In genomic region chr6:134647861-134648260, GRCh38 we compare ENCODE assay signal across 17 cellular contexts.
"Had no signal": no experiment of that assay in that cellular context is flagged by ENCODE, and none has a peak within 500 bp of the region (broad histone marks: within the 10 kb centered on the region; RNA-seq: fewer than 3 reads in every experiment).

No MANE protein-coding gene starts in this region.

- H3K27me3 ChIP-seq: adrenal gland, gastroesophageal sphincter, neural progenitor cell, right atrium auricular region, thyroid gland had no signal

- H3K27ac ChIP-seq: adrenal gland, gastroesophageal sphincter, neural progenitor cell, right atrium auricular region, thyroid gland had no signal

- H3K36me3 ChIP-seq: adrenal gland, gastroesophageal sphincter, neural progenitor cell, right atrium auricular region, thyroid gland had no signal

- DNase-seq: activated B cell treated with CpG ODN at 0.5 μM for 24 hours; activated CD4-positive, alpha-beta T cell treated with anti-CD3 and anti-CD28 coated beads, Interleukin-2, amount 50 U/mL, for 1 hour; activated naive CD4-positive, alpha-beta T cell treated with anti-CD3 and anti-CD28 coated beads, Interleukin-2, amount 10 ng/mL, durations not matched to agents 7 days and 5 days; activated T-cell treated with anti-CD3 and anti-CD28 coated beads for 4 hours; adrenal gland; dermis blood vessel endothelial cell; endodermal cell; erythroblast; T-helper 2 cell; thyroid gland had no signal

- H3K4me1 ChIP-seq: adrenal gland, gastroesophageal sphincter, neural progenitor cell, right atrium auricular region had no signal

- H3K9ac ChIP-seq: neural progenitor cell had no signal

- H3K9me3 Mint-ChIP-seq: activated B cell treated with CpG ODN at 0.5 μM for 24 hours; activated naive CD4-positive, alpha-beta T cell treated with anti-CD3 and anti-CD28 coated beads, Interleukin-2, amount 10 ng/mL, durations not matched to agents 7 days and 5 days; activated T-helper 17 cell treated with anti-CD3 and anti-CD28 coated beads, Interleukin-2, amount 50 U/mL, for 72 hours; brain; endodermal cell; neural progenitor cell; stimulated activated effector memory CD8-positive, alpha-beta T cell treated with anti-CD3 and anti-CD28 coated beads, Interleukin-12 subunit alpha, Interleukin-12 subunit beta, amount 100 ng/mL, for 72 hours had no signal

- H3K4me3 ChIP-seq: adrenal gland, gastroesophageal sphincter, neural progenitor cell, right atrium auricular region, smooth muscle cell, thyroid gland had no signal

- H2AFZ ChIP-seq: neural progenitor cell had no signal

- H3K27ac Mint-ChIP-seq: activated B cell treated with CpG ODN at 0.5 μM for 24 hours; activated naive CD4-positive, alpha-beta T cell treated with anti-CD3 and anti-CD28 coated beads, Interleukin-2, amount 10 ng/mL, durations not matched to agents 7 days and 5 days; activated T-helper 17 cell treated with anti-CD3 and anti-CD28 coated beads, Interleukin-2, amount 50 U/mL, for 72 hours; brain; endodermal cell; neural progenitor cell; stimulated activated effector memory CD8-positive, alpha-beta T cell treated with anti-CD3 and anti-CD28 coated beads, Interleukin-12 subunit alpha, Interleukin-12 subunit beta, amount 100 ng/mL, for 72 hours had no signal

- H3K9me3 ChIP-seq: adrenal gland, gastroesophageal sphincter, right atrium auricular region, thyroid gland had no signal

- H3K4me2 ChIP-seq: neural progenitor cell, smooth muscle cell had no signal

- ATAC-seq: activated T-helper 17 cell treated with anti-CD3 and anti-CD28 coated beads, Interleukin-2, amount 50 U/mL, for 72 hours; gastroesophageal sphincter; stimulated activated effector memory CD8-positive, alpha-beta T cell treated with anti-CD3 and anti-CD28 coated beads, Interleukin-12 subunit alpha, Interleukin-12 subunit beta, amount 100 ng/mL, for 72 hours had no signal

- H3K4me1 Mint-ChIP-seq: activated B cell treated with CpG ODN at 0.5 μM for 24 hours; activated naive CD4-positive, alpha-beta T cell treated with anti-CD3 and anti-CD28 coated beads, Interleukin-2, amount 10 ng/mL, durations not matched to agents 7 days and 5 days; brain; endodermal cell; neural progenitor cell; stimulated activated effector memory CD8-positive, alpha-beta T cell treated with anti-CD3 and anti-CD28 coated beads, Interleukin-12 subunit alpha, Interleukin-12 subunit beta, amount 100 ng/mL, for 72 hours had no signal

- H3K36me3 Mint-ChIP-seq: activated naive CD4-positive, alpha-beta T cell treated with anti-CD3 and anti-CD28 coated beads, Interleukin-2, amount 10 ng/mL, durations not matched to agents 7 days and 5 days; brain; neural progenitor cell; stimulated activated effector memory CD8-positive, alpha-beta T cell treated with anti-CD3 and anti-CD28 coated beads, Interleukin-12 subunit alpha, Interleukin-12 subunit beta, amount 100 ng/mL, for 72 hours had no signal

- H3K4me3 Mint-ChIP-seq: activated B cell treated with CpG ODN at 0.5 μM for 24 hours; activated naive CD4-positive, alpha-beta T cell treated with anti-CD3 and anti-CD28 coated beads, Interleukin-2, amount 10 ng/mL, durations not matched to agents 7 days and 5 days; activated T-helper 17 cell treated with anti-CD3 and anti-CD28 coated beads, Interleukin-2, amount 50 U/mL, for 72 hours; brain; endodermal cell; neural progenitor cell; stimulated activated effector memory CD8-positive, alpha-beta T cell treated with anti-CD3 and anti-CD28 coated beads, Interleukin-12 subunit alpha, Interleukin-12 subunit beta, amount 100 ng/mL, for 72 hours had no signal
